23 cellular contexts compared by ENCODE assay signal in the genomic region with DNA sequence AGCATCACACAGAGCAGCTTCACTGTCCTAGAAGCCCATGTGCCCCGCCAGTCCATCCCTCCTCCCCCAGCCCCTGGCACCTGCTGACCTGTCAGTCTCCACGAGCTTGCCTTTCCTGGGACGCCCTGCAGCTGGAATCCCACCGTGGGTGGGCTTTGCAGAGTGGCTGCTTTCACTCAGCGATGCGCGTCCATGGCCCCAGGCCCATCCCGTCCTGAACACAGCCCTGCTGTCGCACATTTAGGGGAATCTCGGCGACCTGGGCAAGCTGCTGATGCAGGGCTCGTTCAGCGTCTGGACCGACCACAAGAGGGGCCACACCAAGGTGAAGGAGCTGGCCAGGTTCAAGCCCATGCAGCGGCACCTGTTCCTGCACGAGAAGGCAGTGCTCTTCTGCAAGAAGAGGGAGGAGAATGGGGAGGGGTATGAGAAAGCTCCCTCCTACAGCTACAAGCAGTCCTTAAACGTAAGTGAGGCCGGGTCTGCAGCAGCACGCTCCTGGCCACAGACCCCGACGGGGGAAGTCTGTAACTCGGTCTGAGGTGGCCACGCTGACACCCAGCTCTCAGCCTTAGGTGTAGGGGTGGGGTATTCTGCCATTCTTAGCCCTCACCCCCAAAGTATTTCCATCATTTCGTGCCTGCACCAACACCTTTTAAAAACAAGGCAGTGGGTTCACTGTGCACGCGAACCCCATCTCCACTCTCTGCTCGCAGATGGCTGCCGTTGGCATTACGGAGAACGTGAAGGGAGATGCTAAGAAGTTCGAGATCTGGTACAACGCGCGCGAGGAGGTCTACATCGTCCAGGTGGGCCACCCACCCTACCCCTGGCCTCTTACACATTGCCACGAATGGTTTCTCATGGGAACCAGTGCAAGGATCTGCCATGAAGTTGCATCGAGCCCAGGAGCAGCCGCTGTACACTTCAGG. TPM values are rescaled to one million over a fixed set of nuclear protein-coding genes. Genes with fewer than 3 reads are reported as not detected.
DNase-seq lines count a peak whose midpoint lies in the region; ATAC-seq, FAIRE-seq and TF ChIP-seq lines count a peak whose summit lies in the region.
"Had no signal": no experiment of that assay in that cellular context is flagged by ENCODE, and none has a peak within 500 bp of the region (broad histone marks: within the 10 kb centered on the region; RNA-seq: fewer than 3 reads in every experiment).

No MANE protein-coding gene starts in this region.

- CTCF ChIA-PET in WTC11 (lab: Charles Lee): interaction anchor here (1.5 to 2.9 kb wide), 6 partner anchors 9 to 154 kb away, joined by 4 to 16 read pairs (median 9); a partner anchor contains a TSS

- H3K4me1 Mint-ChIP-seq in activated naive CD8-positive, alpha-beta T cell treated with anti-CD3 and anti-CD28 coated beads, Interleukin-2, amount 10 ng/mL, durations not matched to agents 7 days and 5 days: no peaks in the 10 kb centered on the region
- no peaks in the 10 kb centered on the region for H3K4me1 Mint-ChIP-seq in activated naive CD8-positive, alpha-beta T cell treated with anti-CD3 and anti-CD28 coated beads, Interleukin-2, amount 50 U/mL, for 24 hours
- H3K4me1 Mint-ChIP-seq in WTC11: peaks cover 14% of the 10 kb centered on the region
- H3K4me1 Mint-ChIP-seq: CD4-positive, alpha-beta memory T cell had no signal

- H3K4me3 ChIP-seq in kidney (ENCODE audit: low read length in 2 of 2): no peak overlapping the region
- H3K4me3 ChIP-seq: BLaER1 treated with 17β-estradiol and CSF1 and Interleukin-3, amounts not matched to agents 10 nM and 100 nM had no signal

- H3K9me3 Mint-ChIP-seq in activated naive CD8-positive, alpha-beta T cell treated with anti-CD3 and anti-CD28 coated beads, Interleukin-2, amount 10 ng/mL, durations not matched to agents 7 days and 5 days: no peaks in the 10 kb centered on the region
- H3K9me3 Mint-ChIP-seq in activated naive CD8-positive, alpha-beta T cell treated with anti-CD3 and anti-CD28 coated beads, Interleukin-2, amount 50 U/mL, for 24 hours: no peaks in the 10 kb centered on the region
- H3K9me3 Mint-ChIP-seq in WTC11: no peaks in the 10 kb centered on the region

- intact Hi-C loops in kidney (cut with DNase I): no loop called here
- intact Hi-C loops in posterior vena cava (cut with DNase I): no loop called here

- no peaks in the 10 kb centered on the region for H3K36me3 Mint-ChIP-seq in activated naive CD8-positive, alpha-beta T cell treated with anti-CD3 and anti-CD28 coated beads, Interleukin-2, amount 10 ng/mL, durations not matched to agents 7 days and 5 days
- no peaks in the 10 kb centered on the region for H3K36me3 Mint-ChIP-seq in activated naive CD8-positive, alpha-beta T cell treated with anti-CD3 and anti-CD28 coated beads, Interleukin-2, amount 50 U/mL, for 24 hours (ENCODE audit: low read depth)
- H3K36me3 Mint-ChIP-seq in WTC11: peaks cover 6% of the 10 kb centered on the region

- no peak for TF ChIP-seq CTCF in WTC11 (IDR thresholded peaks at IDR 0.05)
- no peak for TF ChIP-seq CTCF in kidney (IDR thresholded peaks at IDR 0.05; ENCODE audit: borderline replicate concordance, extremely low read depth, insufficient read depth)

- H3K9ac ChIP-seq in kidney (ENCODE audit: low read length in 2 of 2): no peak overlapping the region
- H3K9ac ChIP-seq: BLaER1 treated with 17β-estradiol and CSF1 and Interleukin-3, amounts not matched to agents 10 nM and 100 nM had no signal

- no peaks in the 10 kb centered on the region for H3K9me3 ChIP-seq in kidney (ENCODE audit: control insufficient read depth in 1 of 2, low read length in 2 of 2)
- H3K9me3 ChIP-seq: BLaER1 treated with 17β-estradiol and CSF1 and Interleukin-3, amounts not matched to agents 10 nM and 100 nM; Caco-2 had no signal

- H3K27me3 Mint-ChIP-seq in activated naive CD8-positive, alpha-beta T cell treated with anti-CD3 and anti-CD28 coated beads, Interleukin-2, amount 10 ng/mL, durations not matched to agents 7 days and 5 days: no peaks in the 10 kb centered on the region
- H3K27me3 Mint-ChIP-seq in activated naive CD8-positive, alpha-beta T cell treated with anti-CD3 and anti-CD28 coated beads, Interleukin-2, amount 50 U/mL, for 24 hours: no peaks in the 10 kb centered on the region
- H3K27me3 Mint-ChIP-seq in WTC11 (ENCODE audit: low read depth): no peaks in the 10 kb centered on the region
- H3K27me3 Mint-ChIP-seq: CD4-positive, alpha-beta memory T cell had no signal

- no peak overlapping the region for H3K27ac ChIP-seq in kidney (ENCODE audit: low read depth in 2 of 2, low read length in 2 of 2)
- H3K27ac ChIP-seq: 22Rv1; BLaER1 treated with 17β-estradiol and CSF1 and Interleukin-3, amounts not matched to agents 10 nM and 100 nM had no signal

- no peak for FAIRE-seq in kidney (lab: Jason Lieb, UNC)
- FAIRE-seq: HTR-8/SVneo had no signal

- POLR2A ChIA-PET in activated naive CD8-positive, alpha-beta T cell treated with anti-CD3 and anti-CD28 coated beads, Interleukin-2, amount 10 ng/mL, durations not matched to agents 7 days and 5 days (lab: Charles Lee): no interaction called here
- POLR2A ChIA-PET in WTC11 (lab: Charles Lee): no interaction called here

- no peaks in the 10 kb centered on the region for H3K4me1 ChIP-seq in kidney (ENCODE audit: control insufficient read depth in 1 of 2, insufficient read depth in 1 of 2, low read depth in 1 of 2, low read length in 2 of 2)

- peaks cover 16 to 28% of the 10 kb centered on the region in 2 donors for H3K36me3 ChIP-seq in kidney (ENCODE audit: control insufficient read depth in 1 of 2, insufficient read depth in 2 of 2, low read length in 2 of 2)
- H3K36me3 ChIP-seq: BLaER1 treated with 17β-estradiol and CSF1 and Interleukin-3, amounts not matched to agents 10 nM and 100 nM had no signal

- no peak for ATAC-seq in activated naive CD8-positive, alpha-beta T cell treated with anti-CD3 and anti-CD28 coated beads, Interleukin-2, amount 10 ng/mL, durations not matched to agents 7 days and 5 days (ENCODE audit: low read depth)
- no peak for ATAC-seq in activated naive CD8-positive, alpha-beta T cell treated with anti-CD3 and anti-CD28 coated beads, Interleukin-2, amount 50 U/mL, for 24 hours
- ATAC-seq in WTC11 (no peak), GM21786 (IDR thresholded peaks at IDR 0.05; ENCODE audit: unreplicated experiment) (no peak), GM19467 (IDR thresholded peaks at IDR 0.05; ENCODE audit: unreplicated experiment) (no peak)
- ATAC-seq: Panc1 had no signal

- H3K4me3 Mint-ChIP-seq in activated naive CD8-positive, alpha-beta T cell treated with anti-CD3 and anti-CD28 coated beads, Interleukin-2, amount 10 ng/mL, durations not matched to agents 7 days and 5 days: no peak overlapping the region
- H3K4me3 Mint-ChIP-seq in activated naive CD8-positive, alpha-beta T cell treated with anti-CD3 and anti-CD28 coated beads, Interleukin-2, amount 50 U/mL, for 24 hours: no peak overlapping the region
- no peak overlapping the region for H3K4me3 Mint-ChIP-seq in WTC11
- H3K4me3 Mint-ChIP-seq: CD4-positive, alpha-beta memory T cell had no signal

- H3K27ac Mint-ChIP-seq in activated naive CD8-positive, alpha-beta T cell treated with anti-CD3 and anti-CD28 coated beads, Interleukin-2, amount 10 ng/mL, durations not matched to agents 7 days and 5 days: peak overlapping the region; percentile 50
- no peak overlapping the region for H3K27ac Mint-ChIP-seq in activated naive CD8-positive, alpha-beta T cell treated with anti-CD3 and anti-CD28 coated beads, Interleukin-2, amount 50 U/mL, for 24 hours
- H3K27ac Mint-ChIP-seq in WTC11: 0 out of 2 replicates have a peak overlapping the region, but pooled peaks have one; percentile 45
- H3K27ac Mint-ChIP-seq: CD4-positive, alpha-beta memory T cell had no signal

- no peak for DNase-seq in activated naive CD8-positive, alpha-beta T cell treated with anti-CD3 and anti-CD28 coated beads, Interleukin-2, amount 10 ng/mL, durations not matched to agents 7 days and 5 days
- DNase-seq in activated naive CD8-positive, alpha-beta T cell treated with anti-CD3 and anti-CD28 coated beads, Interleukin-2, amount 50 U/mL, for 24 hours: no peak
- no peak for DNase-seq in WTC11 (ENCODE audit: low spot score)
- DNase-seq in kidney: peak; percentile 53
- DNase-seq in posterior vena cava (ENCODE audit: low spot score): peak; percentile 74
- no peak for DNase-seq in DMS153 (lab: John Stamatoyannopoulos, UW)
- DNase-seq: ACHN; Caco-2; CD4-positive, alpha-beta memory T cell; GDM1; KG1; NCI-H1092 treated with DMSO at 0.1 percent for 48 hours; NCI-H2029; NCI-H345; NCI-H524 treated with DMSO at 0.1 percent for 48 hours; NCI-H82 had no signal

TF ChIP-seq in WTC11, 78 proteins besides CTCF, POLR2A, EP300 and RAD21 (continues in another document):
- TF ChIP-seq, protein P1, sequence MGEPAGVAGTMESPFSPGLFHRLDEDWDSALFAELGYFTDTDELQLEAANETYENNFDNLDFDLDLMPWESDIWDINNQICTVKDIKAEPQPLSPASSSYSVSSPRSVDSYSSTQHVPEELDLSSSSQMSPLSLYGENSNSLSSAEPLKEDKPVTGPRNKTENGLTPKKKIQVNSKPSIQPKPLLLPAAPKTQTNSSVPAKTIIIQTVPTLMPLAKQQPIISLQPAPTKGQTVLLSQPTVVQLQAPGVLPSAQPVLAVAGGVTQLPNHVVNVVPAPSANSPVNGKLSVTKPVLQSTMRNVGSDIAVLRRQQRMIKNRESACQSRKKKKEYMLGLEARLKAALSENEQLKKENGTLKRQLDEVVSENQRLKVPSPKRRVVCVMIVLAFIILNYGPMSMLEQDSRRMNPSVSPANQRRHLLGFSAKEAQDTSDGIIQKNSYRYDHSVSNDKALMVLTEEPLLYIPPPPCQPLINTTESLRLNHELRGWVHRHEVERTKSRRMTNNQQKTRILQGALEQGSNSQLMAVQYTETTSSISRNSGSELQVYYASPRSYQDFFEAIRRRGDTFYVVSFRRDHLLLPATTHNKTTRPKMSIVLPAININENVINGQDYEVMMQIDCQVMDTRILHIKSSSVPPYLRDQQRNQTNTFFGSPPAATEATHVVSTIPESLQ (CRISPR knock-in tag; IDR thresholded peaks at IDR 0.05): no peak

RNA-seq across cellular contexts. Expression of a gene that starts 18.3 kb away (rescaled TPM):
- under 1 TPM in 1 of 2 experiments, not detected in 1; 0.31 TPM for total RNA-seq in activated naive CD8-positive, alpha-beta T cell treated with anti-CD3 and anti-CD28 coated beads, Interleukin-2, amount 10 ng/mL, durations not matched to agents 7 days and 5 days
- total RNA-seq in WTC11 (2021) (0.26 to 1.5 TPM (median 1.3 TPM) in 3 replicates), kidney (0.16 TPM), posterior vena cava (under 1 TPM in 1 of 2 donors, not detected in 1; 0.10 TPM)
- polyA plus RNA-seq in kidney (ENCODE audit: insufficient read depth, low read depth, low replicate concordance): 0.52 TPM
- total RNA-seq: CD4-positive, alpha-beta memory T cell; H4 had no signal
- polyA plus RNA-seq: CD4-positive, alpha-beta memory T cell had no signal

RNA-seq across cellular contexts. Expression of a gene that starts 35.3 kb away (rescaled TPM):
- not detected for total RNA-seq in activated naive CD8-positive, alpha-beta T cell treated with anti-CD3 and anti-CD28 coated beads, Interleukin-2, amount 10 ng/mL, durations not matched to agents 7 days and 5 days
- total RNA-seq in WTC11 (2021) (0.87 to 2.8 TPM (median 2.6 TPM) in 3 replicates), kidney (5.1 TPM), posterior vena cava (10 to 100 TPM; 19.8 to 48.4 TPM)
- polyA plus RNA-seq in kidney (ENCODE audit: insufficient read depth, low read depth, low replicate concordance): 6.8 TPM
- total RNA-seq: CD4-positive, alpha-beta memory T cell; H4 had no signal
- polyA plus RNA-seq: CD4-positive, alpha-beta memory T cell had no signal

Comparison
In these comparisons a context has a peak if more than half of its experiments do, and no peak if none do; other contexts are left out.
1. DNase-seq: peak in kidney (single experiment) and posterior vena cava (single experiment); none in activated naive CD8-positive, alpha-beta T cell treated with anti-CD3 and anti-CD28 coated beads, Interleukin-2, amount 10 ng/mL, durations not matched to agents 7 days and 5 days (single experiment), activated naive CD8-positive, alpha-beta T cell treated with anti-CD3 and anti-CD28 coated beads, Interleukin-2, amount 50 U/mL, for 24 hours (single experiment), WTC11 (single experiment) and DMS153 (single experiment).